ENCODE assay signal across 1 cellular context in the genomic region with DNA sequence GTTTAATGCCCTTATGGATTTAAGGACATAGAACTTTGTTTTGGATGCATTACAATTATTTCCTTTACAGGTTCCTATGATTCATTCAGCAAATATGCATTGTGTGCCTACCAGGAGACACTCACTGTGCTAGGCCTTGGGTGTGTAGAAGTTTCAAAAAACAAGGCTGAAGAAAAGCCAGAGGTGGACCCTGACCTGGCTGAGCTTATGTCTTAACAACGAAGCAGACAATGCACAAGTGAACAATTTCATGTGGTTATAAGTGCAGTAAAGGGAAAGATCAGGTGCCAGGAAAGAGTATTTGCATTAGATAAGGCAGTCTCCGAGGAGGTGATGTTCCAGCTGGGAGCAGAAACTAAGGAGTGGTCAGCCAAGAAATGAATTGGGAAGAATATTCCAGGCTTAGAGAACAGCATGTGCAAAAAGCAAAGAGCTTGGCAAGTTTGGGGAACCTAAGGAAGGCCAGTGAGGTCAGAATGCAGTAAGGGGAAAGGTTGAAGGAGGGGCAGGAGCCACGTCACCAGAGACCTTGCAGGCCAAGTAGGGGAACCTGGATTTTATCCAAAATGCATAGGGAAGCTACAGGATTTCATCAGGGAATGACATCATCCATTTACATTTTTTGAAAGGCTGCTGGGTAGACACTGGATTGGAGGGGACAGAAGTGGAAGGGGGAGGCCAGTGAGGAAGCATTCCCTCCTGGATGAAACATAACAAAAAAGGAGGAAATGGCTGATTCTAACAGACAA.
TF ChIP-seq lines count a peak whose summit lies in the region.

No MANE protein-coding gene starts in this region.

TF ChIP-seq in liver, 16 proteins besides CTCF, POLR2A, EP300 and RAD21 (continued from another document):
- TF ChIP-seq HNF4A (conservative IDR thresholded peaks at IDR 0.05) (peak; percentile 38 to 73), NR2F2 (IDR thresholded peaks at IDR 0.05) (no peak), FOXA1 (IDR thresholded peaks at IDR 0.05) (no peak), FOXA2 (IDR thresholded peaks at IDR 0.05) (no peak)
